ENCODE assay signal across 9 cellular contexts in the genomic region with DNA sequence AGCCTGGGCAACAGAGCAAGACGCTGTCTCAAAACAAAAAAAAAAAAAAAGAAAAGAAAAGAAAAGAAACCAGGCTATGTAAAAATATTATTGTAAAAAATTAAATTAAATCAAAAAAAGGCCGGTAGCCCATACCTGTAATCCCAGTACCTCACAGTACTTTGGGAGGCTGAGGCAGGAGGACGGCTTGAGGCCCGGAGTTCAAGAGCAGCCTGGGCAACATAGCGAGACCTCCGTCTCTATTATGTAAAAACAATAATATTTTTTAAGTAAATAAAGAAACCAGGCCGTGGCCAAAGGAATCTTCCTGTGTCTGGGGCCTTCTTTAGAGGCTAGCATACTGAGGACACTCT. TPM values are rescaled to one million over a fixed set of nuclear protein-coding genes. Genes with fewer than 3 reads are reported as not detected.
DNase-seq lines count a peak whose midpoint lies in the region; ATAC-seq and TF ChIP-seq lines count a peak whose summit lies in the region.
"Had no signal": no experiment of that assay in that cellular context is flagged by ENCODE, and none has a peak within 500 bp of the region (broad histone marks: within the 10 kb centered on the region; RNA-seq: fewer than 3 reads in every experiment).

No MANE protein-coding gene starts in this region.

- TF ChIP-seq POLR2A in prostate gland (IDR thresholded peaks at IDR 0.05): no peak

- H3K27ac ChIP-seq in SU-DHL-6 (ENCODE audit: low read depth, low read length): peak overlapping the region; percentile 49
- H3K27ac ChIP-seq in fibroblast of lung (ENCODE audit: insufficient read depth, low read length): peak overlapping the region; percentile 98
- H3K27ac ChIP-seq in prostate gland: peak overlapping the region; percentile 92 to 96

- H3K9ac ChIP-seq in SU-DHL-6 (ENCODE audit: low read length): peak overlapping the region; percentile 91
- peak overlapping the region; percentile 96 for H3K9ac ChIP-seq in fibroblast of lung (ENCODE audit: insufficient read depth, low read length)

- H3K36me3 ChIP-seq in GM06990 (ENCODE audit: control insufficient read depth, insufficient read depth, low read length) (peaks cover 13% of the 10 kb centered on the region), SU-DHL-6 (ENCODE audit: low read length) (no peaks in the 10 kb centered on the region), fibroblast of lung (ENCODE audit: control insufficient read depth, insufficient read depth, low read length) (peaks cover 14% of the 10 kb centered on the region), prostate gland (peaks cover 3 to 6% of the 10 kb centered on the region in 2 donors)

- H3F3A ChIP-seq in SU-DHL-6 (ENCODE audit: insufficient read depth): peaks cover 7% of the 10 kb centered on the region; the same call in 1 of the 2 replicates

- peak overlapping the region; percentile 76 for H3K4me2 ChIP-seq in SU-DHL-6 (ENCODE audit: low read depth, low read length, poor library complexity, severe bottlenecking)
- peak overlapping the region; percentile 74 for H3K4me2 ChIP-seq in fibroblast of lung (ENCODE audit: extremely low read depth, insufficient read depth, low read length)

- H2AFZ ChIP-seq in SU-DHL-6 (ENCODE audit: low read depth, low read length, severe bottlenecking) (peak overlapping the region; percentile 87), fibroblast of lung (ENCODE audit: low read length) (peak overlapping the region; percentile 92)

- TF ChIP-seq CTCF in GM06990 (IDR thresholded peaks at IDR 0.05; ENCODE audit: insufficient read depth, low read length, poor library complexity, severe bottlenecking): no peak
- TF ChIP-seq CTCF in SU-DHL-6 (IDR thresholded peaks at IDR 0.05; ENCODE audit: insufficient read depth, low read length, poor library complexity, severe bottlenecking): no peak
- TF ChIP-seq CTCF in fibroblast of lung (conservative IDR thresholded peaks at IDR 0.05 in 1 of 2, IDR thresholded peaks at IDR 0.05 in 1 of 2; ENCODE audit: low read depth in 1 of 2, low read length in 2 of 2): no peak
- TF ChIP-seq CTCF in prostate gland (IDR thresholded peaks at IDR 0.05): no peak

- WGBS in prostate gland: 63% methylated on average over 7 of the region's 7 CpGs

- no peaks in the 10 kb centered on the region for H3K9me2 ChIP-seq in SU-DHL-6 (replicated peaks; ENCODE audit: insufficient read depth, low read length)

- H3K79me2 ChIP-seq in SU-DHL-6 (ENCODE audit: insufficient read depth, low read length): peaks cover 13% of the 10 kb centered on the region; the same call in 1 of the 2 replicates
- peaks cover 27% of the 10 kb centered on the region for H3K79me2 ChIP-seq in fibroblast of lung (ENCODE audit: control insufficient read depth, insufficient read depth, low read length)

- DNase-seq in GM06990 (ENCODE audit: extremely low read depth, insufficient read length): no peak
- DNase-seq in fibroblast of lung (ENCODE audit: low read depth in 2 of 2): no peak
- DNase-seq in prostate gland (ENCODE audit: low spot score): no peak
- no peak for DNase-seq in NCI-H146 treated with DMSO at 0.1 percent for 48 hours (lab: John Stamatoyannopoulos, UW; ENCODE audit: unreplicated experiment)
- DNase-seq in mucosa of gallbladder (ENCODE audit: low spot score): no peak
- no peak for DNase-seq in CD1c-positive myeloid dendritic cell (ENCODE audit: extremely low spot score)

- H3K9me3 ChIP-seq in SU-DHL-6 (ENCODE audit: insufficient read depth, low read length): no peaks in the 10 kb centered on the region
- H3K9me3 ChIP-seq in fibroblast of lung (ENCODE audit: control insufficient read depth, insufficient read depth, low read depth, low read length): no peaks in the 10 kb centered on the region
- no peaks in the 10 kb centered on the region for H3K9me3 ChIP-seq in prostate gland

- no peaks in the 10 kb centered on the region for H4K20me1 ChIP-seq in SU-DHL-6 (ENCODE audit: low read depth, low read length)
- no peaks in the 10 kb centered on the region for H4K20me1 ChIP-seq in fibroblast of lung (ENCODE audit: control insufficient read depth, extremely low read depth, insufficient read depth, low read length)

- H3K27me3 ChIP-seq in GM06990 (replicated peaks; ENCODE audit: control insufficient read depth, insufficient read depth, low read length) (no peaks in the 10 kb centered on the region), SU-DHL-6 (ENCODE audit: low read length) (no peaks in the 10 kb centered on the region), fibroblast of lung (ENCODE audit: control insufficient read depth, insufficient read depth, low read length) (no peaks in the 10 kb centered on the region), prostate gland (replicated peaks; ENCODE audit: insufficient read depth) (no peaks in the 10 kb centered on the region)

- H3K4me3 ChIP-seq in GM06990 (replicated peaks; ENCODE audit: low read depth, low read length) (peak overlapping the region; percentile 97), SU-DHL-6 (ENCODE audit: insufficient read depth, low read length, poor library complexity, severe bottlenecking) (peak overlapping the region; percentile 93), fibroblast of lung (replicated peaks in 1 of 4; ENCODE audit: control extremely low read depth in 1 of 4, insufficient read depth in 1 of 4, low read depth in 3 of 4, low read length in 4 of 4) (peak overlapping the region; percentile 74 to 100 (median 97)), prostate gland (peak overlapping the region; percentile 59 to 87)

- intact Hi-C loops in prostate gland (cut with DNase I): no loop called here

- no peak for ATAC-seq in HG02763 (IDR thresholded peaks at IDR 0.05; ENCODE audit: unreplicated experiment)

- peaks cover 9% of the 10 kb centered on the region for H3K4me1 ChIP-seq in fibroblast of lung (ENCODE audit: control insufficient read depth, extremely low read depth, insufficient read depth, low read length)
- peaks cover 12% of the 10 kb centered on the region for H3K4me1 ChIP-seq in prostate gland (replicated peaks)

RNA-seq across cellular contexts. Expression of a gene that starts 0.8 kb away (rescaled TPM):
- total RNA-seq in fibroblast of lung (263 and 466 TPM in 2 replicates), prostate gland (100 to 1,000 TPM; 168 to 196 TPM), mucosa of gallbladder (584 TPM)
- polyA plus RNA-seq in fibroblast of lung: 1,189 and 1,351 TPM in 2 replicates
- 1,467 and 1,660 TPM in 2 replicates for polyA plus RNA-seq in fibroblast of lung (2012)
- polyA minus RNA-seq in fibroblast of lung (ENCODE audit: low replicate concordance): 2,032 and 2,619 TPM in 2 replicates

RNA-seq across cellular contexts. Expression of a gene that starts 13.2 kb away (rescaled TPM):
- 30.0 and 77.9 TPM in 2 replicates for total RNA-seq in fibroblast of lung
- polyA plus RNA-seq in fibroblast of lung: 17.8 and 42.5 TPM in 2 replicates
- 95.1 and 195 TPM in 2 replicates for polyA plus RNA-seq in fibroblast of lung (2012)
- polyA minus RNA-seq in fibroblast of lung (ENCODE audit: low replicate concordance): 39.9 and 46.1 TPM in 2 replicates
- total RNA-seq in prostate gland: 10 to 100 TPM in 1 of 2 donors, 1 to 10 TPM in 1; 6.5 to 28.8 TPM
- 55.7 TPM for total RNA-seq in mucosa of gallbladder
- total RNA-seq: myocyte had no signal

RNA-seq across cellular contexts. Expression of a gene that starts 23.8 kb away (rescaled TPM):
- total RNA-seq in fibroblast of lung (173 and 249 TPM in 2 replicates), prostate gland (100 to 1,000 TPM; 119 to 212 TPM), mucosa of gallbladder (132 TPM)
- 194 and 217 TPM in 2 replicates for polyA plus RNA-seq in fibroblast of lung
- polyA plus RNA-seq in fibroblast of lung (2012): 315 and 356 TPM in 2 replicates
- polyA minus RNA-seq in fibroblast of lung (ENCODE audit: low replicate concordance): 271 and 408 TPM in 2 replicates

RNA-seq across cellular contexts. Expression of a gene that starts 24.4 kb away (rescaled TPM):
- 96.8 and 97.6 TPM in 2 replicates for total RNA-seq in fibroblast of lung
- 36.1 and 58.4 TPM in 2 replicates for polyA plus RNA-seq in fibroblast of lung
- polyA plus RNA-seq in fibroblast of lung (2012): 119 and 175 TPM in 2 replicates
- polyA minus RNA-seq in fibroblast of lung (ENCODE audit: low replicate concordance): 122 and 170 TPM in 2 replicates
- total RNA-seq in prostate gland: 10 to 100 TPM; 45.6 to 56.7 TPM
- total RNA-seq in mucosa of gallbladder: 74.5 TPM

RNA-seq across cellular contexts. Expression of a gene that starts 28.2 kb away (rescaled TPM):
- total RNA-seq in fibroblast of lung (not detected in 2 replicates), prostate gland (not detected), mucosa of gallbladder (not detected)
- polyA plus RNA-seq in fibroblast of lung: not detected in 2 replicates
- not detected in 2 replicates for polyA plus RNA-seq in fibroblast of lung (2012)
- not detected in 2 replicates for polyA minus RNA-seq in fibroblast of lung (ENCODE audit: low replicate concordance)
- total RNA-seq: myocyte had no signal
